35 cellular contexts compared by ENCODE assay signal in the genomic region with DNA sequence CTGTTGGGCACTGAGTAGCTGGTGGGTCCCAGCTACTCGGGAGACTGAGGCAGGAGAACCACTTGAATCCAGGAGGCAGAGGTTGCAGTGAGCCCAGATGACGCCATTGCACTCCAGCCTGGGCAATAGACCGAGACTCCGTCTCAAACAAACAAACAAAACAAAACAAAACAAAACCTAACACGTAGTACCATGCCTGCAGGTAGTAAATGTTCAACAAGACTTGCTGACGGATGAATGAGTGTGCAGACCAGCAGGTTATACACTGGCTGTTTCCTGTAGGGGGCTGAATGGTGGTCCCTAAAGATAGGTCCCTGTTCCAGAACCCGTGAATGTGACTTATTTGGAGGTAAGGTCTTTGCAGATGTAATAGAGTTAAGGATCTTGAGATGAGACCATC. TPM values are rescaled to one million over a fixed set of nuclear protein-coding genes. Genes with fewer than 3 reads are reported as not detected.
"Had no signal": no experiment of that assay in that cellular context is flagged by ENCODE, and none has a peak within 500 bp of the region (broad histone marks: within the 10 kb centered on the region; RNA-seq: fewer than 3 reads in every experiment).

No MANE protein-coding gene starts in this region.

- DNase-seq: activated CD4-positive, alpha-beta T cell treated with anti-CD3 and anti-CD28 coated beads for 4 hours; activated CD4-positive, alpha-beta T cell treated with anti-CD3 and anti-CD28 coated beads, Interleukin-2, amount 50 U/mL, for 4 hours; activated CD4-positive, CD25-positive, alpha-beta regulatory T cell; activated naive CD4-positive, alpha-beta T cell; activated T-cell treated with anti-CD3 and anti-CD28 coated beads for 4 hours; activated T-cell treated with anti-CD3 and anti-CD28 coated beads, Interleukin-2, amount 50 U/mL, for 72 hours; effector memory CD4-positive, alpha-beta T cell; hippocampal formation; left ventricle myocardium inferior; retina; small intestine; stimulated activated CD4-positive, alpha-beta T cell treated with anti-CD3 and anti-CD28 coated beads, Interleukin-1b, Interleukin-23, amount 100 ng/mL, for 48 hours; stimulated activated CD4-positive, alpha-beta T cell treated with anti-CD3 and anti-CD28 coated beads, Interleukin-4, amount 100 ng/mL, for 4 hours; stimulated activated CD8-positive, alpha-beta memory T cell treated with anti-CD3 and anti-CD28 coated beads, Interleukin-4, amount 100 ng/mL, for 48 hours; stimulated activated naive CD8-positive, alpha-beta T cell treated with anti-CD3 and anti-CD28 coated beads, Interleukin-15, amount 100 ng/mL, for 72 hours; substantia nigra; T-helper 1 cell; upper lobe of left lung had no signal

- H3K27me3 ChIP-seq: breast epithelium, sigmoid colon, upper lobe of left lung had no signal

- H3K36me3 ChIP-seq: breast epithelium, gastroesophageal sphincter, left ventricle myocardium inferior, sigmoid colon, upper lobe of left lung had no signal

- H3K4me3 Mint-ChIP-seq: activated T-cell treated with anti-CD3 and anti-CD28 coated beads, Interleukin-2, amount 50 U/mL, for 72 hours; central memory CD8-positive, alpha-beta T cell; nephron; stimulated activated memory B cell treated with anti-CD40 and anti-IgM and Interleukin-4, amounts not matched to agents 10 μg/mL and 1 μg/mL and 100 μg/mL, for 72 hours; stimulated activated naive CD8-positive, alpha-beta T cell treated with anti-CD3 and anti-CD28 coated beads, Interleukin-15, amount 100 ng/mL, for 72 hours had no signal

- H3K4me1 Mint-ChIP-seq: central memory CD8-positive, alpha-beta T cell; stimulated activated memory B cell treated with anti-CD40 and anti-IgM and Interleukin-4, amounts not matched to agents 10 μg/mL and 1 μg/mL and 100 μg/mL, for 72 hours; stimulated activated naive CD8-positive, alpha-beta T cell treated with anti-CD3 and anti-CD28 coated beads, Interleukin-15, amount 100 ng/mL, for 72 hours had no signal

- H3K4me1 ChIP-seq: breast epithelium had no signal

- H3K27ac Mint-ChIP-seq: activated naive CD4-positive, alpha-beta T cell treated with anti-CD3 and anti-CD28 coated beads, Interleukin-2, amount 50 U/mL, for 72 hours; activated T-cell treated with anti-CD3 and anti-CD28 coated beads, Interleukin-2, amount 50 U/mL, for 72 hours; stimulated activated memory B cell treated with anti-CD40 and anti-IgM and Interleukin-4, amounts not matched to agents 10 μg/mL and 1 μg/mL and 100 μg/mL, for 72 hours had no signal

- H3K27ac ChIP-seq: breast epithelium, coronary artery, dorsolateral prefrontal cortex, gastroesophageal sphincter, left ventricle myocardium inferior, sigmoid colon, upper lobe of left lung had no signal

- H3K9me3 ChIP-seq: breast epithelium, gastroesophageal sphincter, left ventricle myocardium inferior, sigmoid colon, upper lobe of left lung had no signal

- H3K9me3 Mint-ChIP-seq: activated naive CD4-positive, alpha-beta T cell treated with anti-CD3 and anti-CD28 coated beads, Interleukin-2, amount 50 U/mL, for 72 hours; activated T-cell treated with anti-CD3 and anti-CD28 coated beads, Interleukin-2, amount 50 U/mL, for 72 hours; central memory CD8-positive, alpha-beta T cell; nephron; stimulated activated memory B cell treated with anti-CD40 and anti-IgM and Interleukin-4, amounts not matched to agents 10 μg/mL and 1 μg/mL and 100 μg/mL, for 72 hours; stimulated activated naive CD8-positive, alpha-beta T cell treated with anti-CD3 and anti-CD28 coated beads, Interleukin-15, amount 100 ng/mL, for 72 hours had no signal

- H3K36me3 Mint-ChIP-seq: activated naive CD4-positive, alpha-beta T cell treated with anti-CD3 and anti-CD28 coated beads, Interleukin-2, amount 50 U/mL, for 72 hours; stimulated activated memory B cell treated with anti-CD40 and anti-IgM and Interleukin-4, amounts not matched to agents 10 μg/mL and 1 μg/mL and 100 μg/mL, for 72 hours had no signal

- H3K4me3 ChIP-seq: breast epithelium, coronary artery, dorsolateral prefrontal cortex, gastroesophageal sphincter, left ventricle myocardium inferior, lung, sigmoid colon, upper lobe of left lung had no signal

RNA-seq across cellular contexts. Expression of a gene that starts 12.8 kb away (rescaled TPM):
- total RNA-seq: activated naive CD4-positive, alpha-beta T cell treated with anti-CD3 and anti-CD28 coated beads, Interleukin-2, amount 50 U/mL, for 72 hours; activated T-cell treated with anti-CD3 and anti-CD28 coated beads, Interleukin-2, amount 50 U/mL, for 72 hours; breast epithelium; dorsolateral prefrontal cortex; fibroblast of lung; fibroblast of villous mesenchyme; left ventricle myocardium inferior; lung; mucosa of gallbladder; osteoblast; posterior vena cava; upper lobe of left lung had no signal
- polyA plus RNA-seq: esophagus, fibroblast of lung, keratinocyte, lung, sigmoid colon had no signal

RNA-seq across cellular contexts. Expression of a gene that starts 19.5 kb away (rescaled TPM):
- total RNA-seq: activated naive CD4-positive, alpha-beta T cell treated with anti-CD3 and anti-CD28 coated beads, Interleukin-2, amount 50 U/mL, for 72 hours; activated T-cell treated with anti-CD3 and anti-CD28 coated beads, Interleukin-2, amount 50 U/mL, for 72 hours had no signal
- polyA plus RNA-seq: keratinocyte had no signal
